1 cellular context compared by ENCODE assay signal in the genomic region with DNA sequence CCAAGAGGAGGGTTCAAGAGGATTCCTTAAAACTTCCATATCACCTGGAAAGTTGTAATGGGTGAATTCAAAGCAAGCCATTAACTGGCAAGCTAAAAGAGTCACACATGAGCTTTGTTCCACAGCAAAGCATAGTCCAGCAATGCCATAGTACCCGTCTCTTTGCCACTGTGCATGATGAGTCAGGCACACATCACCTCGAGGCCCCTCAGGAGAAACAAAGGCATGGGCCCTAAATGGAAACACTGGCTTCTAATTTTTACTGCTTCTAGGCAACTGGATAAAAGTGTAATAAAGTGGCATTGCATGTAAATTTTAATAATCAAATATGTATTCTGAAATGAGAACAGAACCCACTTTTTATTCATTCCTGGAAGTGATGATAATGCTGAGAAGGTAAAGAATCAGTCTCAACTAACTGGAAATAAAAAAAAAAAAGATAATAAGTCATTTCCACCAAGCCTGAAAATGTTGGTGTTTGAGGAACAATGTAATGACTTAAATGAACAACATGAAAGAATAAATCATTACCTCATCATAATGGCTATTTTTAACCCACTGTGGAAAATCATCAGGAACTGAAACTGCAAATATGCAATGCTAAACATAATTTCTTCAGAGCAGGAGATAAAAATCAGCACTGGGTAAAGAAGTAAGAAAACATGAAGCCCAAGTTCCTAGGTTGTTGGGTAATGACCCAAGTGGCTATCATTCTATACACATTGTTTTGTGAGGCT.
TF ChIP-seq lines count a peak whose summit lies in the region.

No MANE protein-coding gene starts in this region.

TF ChIP-seq in GM12878, 131 proteins besides CTCF, POLR2A, EP300 and RAD21 (continued from another document and continues in another):
- TF ChIP-seq, protein P1, sequence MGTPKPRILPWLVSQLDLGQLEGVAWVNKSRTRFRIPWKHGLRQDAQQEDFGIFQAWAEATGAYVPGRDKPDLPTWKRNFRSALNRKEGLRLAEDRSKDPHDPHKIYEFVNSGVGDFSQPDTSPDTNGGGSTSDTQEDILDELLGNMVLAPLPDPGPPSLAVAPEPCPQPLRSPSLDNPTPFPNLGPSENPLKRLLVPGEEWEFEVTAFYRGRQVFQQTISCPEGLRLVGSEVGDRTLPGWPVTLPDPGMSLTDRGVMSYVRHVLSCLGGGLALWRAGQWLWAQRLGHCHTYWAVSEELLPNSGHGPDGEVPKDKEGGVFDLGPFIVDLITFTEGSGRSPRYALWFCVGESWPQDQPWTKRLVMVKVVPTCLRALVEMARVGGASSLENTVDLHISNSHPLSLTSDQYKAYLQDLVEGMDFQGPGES (IDR thresholded peaks at IDR 0.05), result no peak
- TF ChIP-seq IRF4 (IDR thresholded peaks at IDR 0.05; ENCODE audit: low read depth, low read length), result no peak
- TF ChIP-seq TCF12 (IDR thresholded peaks at IDR 0.05; ENCODE audit: low read depth, low read length), result no peak
- TF ChIP-seq, protein P2, sequence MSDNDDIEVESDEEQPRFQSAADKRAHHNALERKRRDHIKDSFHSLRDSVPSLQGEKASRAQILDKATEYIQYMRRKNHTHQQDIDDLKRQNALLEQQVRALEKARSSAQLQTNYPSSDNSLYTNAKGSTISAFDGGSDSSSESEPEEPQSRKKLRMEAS (IDR thresholded peaks at IDR 0.05; ENCODE audit: low read depth, low read length), result no peak
- no peak for TF ChIP-seq MXI1 (IDR thresholded peaks at IDR 0.05; ENCODE audit: low read depth, low read length)
- TF ChIP-seq, protein P3, sequence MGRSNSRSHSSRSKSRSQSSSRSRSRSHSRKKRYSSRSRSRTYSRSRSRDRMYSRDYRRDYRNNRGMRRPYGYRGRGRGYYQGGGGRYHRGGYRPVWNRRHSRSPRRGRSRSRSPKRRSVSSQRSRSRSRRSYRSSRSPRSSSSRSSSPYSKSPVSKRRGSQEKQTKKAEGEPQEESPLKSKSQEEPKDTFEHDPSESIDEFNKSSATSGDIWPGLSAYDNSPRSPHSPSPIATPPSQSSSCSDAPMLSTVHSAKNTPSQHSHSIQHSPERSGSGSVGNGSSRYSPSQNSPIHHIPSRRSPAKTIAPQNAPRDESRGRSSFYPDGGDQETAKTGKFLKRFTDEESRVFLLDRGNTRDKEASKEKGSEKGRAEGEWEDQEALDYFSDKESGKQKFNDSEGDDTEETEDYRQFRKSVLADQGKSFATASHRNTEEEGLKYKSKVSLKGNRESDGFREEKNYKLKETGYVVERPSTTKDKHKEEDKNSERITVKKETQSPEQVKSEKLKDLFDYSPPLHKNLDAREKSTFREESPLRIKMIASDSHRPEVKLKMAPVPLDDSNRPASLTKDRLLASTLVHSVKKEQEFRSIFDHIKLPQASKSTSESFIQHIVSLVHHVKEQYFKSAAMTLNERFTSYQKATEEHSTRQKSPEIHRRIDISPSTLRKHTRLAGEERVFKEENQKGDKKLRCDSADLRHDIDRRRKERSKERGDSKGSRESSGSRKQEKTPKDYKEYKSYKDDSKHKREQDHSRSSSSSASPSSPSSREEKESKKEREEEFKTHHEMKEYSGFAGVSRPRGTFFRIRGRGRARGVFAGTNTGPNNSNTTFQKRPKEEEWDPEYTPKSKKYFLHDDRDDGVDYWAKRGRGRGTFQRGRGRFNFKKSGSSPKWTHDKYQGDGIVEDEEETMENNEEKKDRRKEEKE (IDR thresholded peaks at IDR 0.05), result no peak
- TF ChIP-seq GATAD2B (conservative IDR thresholded peaks at IDR 0.05; ENCODE audit: low read depth), result no peak
- no peak for TF ChIP-seq TBL1XR1 (IDR thresholded peaks at IDR 0.05; ENCODE audit: low read depth, low read length)
- 0 out of 2 replicates have a peak, but pooled peaks have one; percentile 32 for TF ChIP-seq BCL11A (IDR thresholded peaks at IDR 0.05; ENCODE audit: low read depth, low read length)
- no peak for TF ChIP-seq CHD2 (IDR thresholded peaks at IDR 0.05; ENCODE audit: borderline replicate concordance, low read depth, low read length)
- TF ChIP-seq BHLHE40 (IDR thresholded peaks at IDR 0.05; ENCODE audit: borderline replicate concordance in 1 of 2, low read depth in 2 of 2, low read length in 1 of 2), result no peak
- TF ChIP-seq RB1 (IDR thresholded peaks at IDR 0.05; ENCODE audit: borderline replicate concordance), result no peak
- TF ChIP-seq WRNIP1 (IDR thresholded peaks at IDR 0.05; ENCODE audit: borderline replicate concordance, low read depth, low read length), result no peak
- TF ChIP-seq, protein P4, sequence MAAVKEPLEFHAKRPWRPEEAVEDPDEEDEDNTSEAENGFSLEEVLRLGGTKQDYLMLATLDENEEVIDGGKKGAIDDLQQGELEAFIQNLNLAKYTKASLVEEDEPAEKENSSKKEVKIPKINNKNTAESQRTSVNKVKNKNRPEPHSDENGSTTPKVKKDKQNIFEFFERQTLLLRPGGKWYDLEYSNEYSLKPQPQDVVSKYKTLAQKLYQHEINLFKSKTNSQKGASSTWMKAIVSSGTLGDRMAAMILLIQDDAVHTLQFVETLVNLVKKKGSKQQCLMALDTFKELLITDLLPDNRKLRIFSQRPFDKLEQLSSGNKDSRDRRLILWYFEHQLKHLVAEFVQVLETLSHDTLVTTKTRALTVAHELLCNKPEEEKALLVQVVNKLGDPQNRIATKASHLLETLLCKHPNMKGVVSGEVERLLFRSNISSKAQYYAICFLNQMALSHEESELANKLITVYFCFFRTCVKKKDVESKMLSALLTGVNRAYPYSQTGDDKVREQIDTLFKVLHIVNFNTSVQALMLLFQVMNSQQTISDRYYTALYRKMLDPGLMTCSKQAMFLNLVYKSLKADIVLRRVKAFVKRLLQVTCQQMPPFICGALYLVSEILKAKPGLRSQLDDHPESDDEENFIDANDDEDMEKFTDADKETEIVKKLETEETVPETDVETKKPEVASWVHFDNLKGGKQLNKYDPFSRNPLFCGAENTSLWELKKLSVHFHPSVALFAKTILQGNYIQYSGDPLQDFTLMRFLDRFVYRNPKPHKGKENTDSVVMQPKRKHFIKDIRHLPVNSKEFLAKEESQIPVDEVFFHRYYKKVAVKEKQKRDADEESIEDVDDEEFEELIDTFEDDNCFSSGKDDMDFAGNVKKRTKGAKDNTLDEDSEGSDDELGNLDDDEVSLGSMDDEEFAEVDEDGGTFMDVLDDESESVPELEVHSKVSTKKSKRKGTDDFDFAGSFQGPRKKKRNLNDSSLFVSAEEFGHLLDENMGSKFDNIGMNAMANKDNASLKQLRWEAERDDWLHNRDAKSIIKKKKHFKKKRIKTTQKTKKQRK (IDR thresholded peaks at IDR 0.05; ENCODE audit: low read depth, low read length), result no peak
- TF ChIP-seq ZNF207 (IDR thresholded peaks at IDR 0.05; ENCODE audit: borderline replicate concordance), result no peak
- no peak for TF ChIP-seq ZSCAN29 (IDR thresholded peaks at IDR 0.05)
- TF ChIP-seq, protein P5, sequence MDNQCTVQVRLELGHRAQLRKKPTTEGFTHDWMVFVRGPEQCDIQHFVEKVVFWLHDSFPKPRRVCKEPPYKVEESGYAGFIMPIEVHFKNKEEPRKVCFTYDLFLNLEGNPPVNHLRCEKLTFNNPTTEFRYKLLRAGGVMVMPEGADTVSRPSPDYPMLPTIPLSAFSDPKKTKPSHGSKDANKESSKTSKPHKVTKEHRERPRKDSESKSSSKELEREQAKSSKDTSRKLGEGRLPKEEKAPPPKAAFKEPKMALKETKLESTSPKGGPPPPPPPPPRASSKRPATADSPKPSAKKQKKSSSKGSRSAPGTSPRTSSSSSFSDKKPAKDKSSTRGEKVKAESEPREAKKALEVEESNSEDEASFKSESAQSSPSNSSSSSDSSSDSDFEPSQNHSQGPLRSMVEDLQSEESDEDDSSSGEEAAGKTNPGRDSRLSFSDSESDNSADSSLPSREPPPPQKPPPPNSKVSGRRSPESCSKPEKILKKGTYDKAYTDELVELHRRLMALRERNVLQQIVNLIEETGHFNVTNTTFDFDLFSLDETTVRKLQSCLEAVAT (IDR thresholded peaks at IDR 0.05), result no peak
- peak; percentile 62; the same call in 1 of the 2 replicates for TF ChIP-seq JUNB (IDR thresholded peaks at IDR 0.05)
- TF ChIP-seq CBX3 (IDR thresholded peaks at IDR 0.05; ENCODE audit: borderline replicate concordance, low read depth), result no peak
- TF ChIP-seq MEF2B (IDR thresholded peaks at IDR 0.05; ENCODE audit: partially characterized antibody, poor library complexity, severe bottlenecking), result peak; percentile 78
- TF ChIP-seq, protein P6, sequence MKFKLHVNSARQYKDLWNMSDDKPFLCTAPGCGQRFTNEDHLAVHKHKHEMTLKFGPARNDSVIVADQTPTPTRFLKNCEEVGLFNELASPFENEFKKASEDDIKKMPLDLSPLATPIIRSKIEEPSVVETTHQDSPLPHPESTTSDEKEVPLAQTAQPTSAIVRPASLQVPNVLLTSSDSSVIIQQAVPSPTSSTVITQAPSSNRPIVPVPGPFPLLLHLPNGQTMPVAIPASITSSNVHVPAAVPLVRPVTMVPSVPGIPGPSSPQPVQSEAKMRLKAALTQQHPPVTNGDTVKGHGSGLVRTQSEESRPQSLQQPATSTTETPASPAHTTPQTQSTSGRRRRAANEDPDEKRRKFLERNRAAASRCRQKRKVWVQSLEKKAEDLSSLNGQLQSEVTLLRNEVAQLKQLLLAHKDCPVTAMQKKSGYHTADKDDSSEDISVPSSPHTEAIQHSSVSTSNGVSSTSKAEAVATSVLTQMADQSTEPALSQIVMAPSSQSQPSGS (IDR thresholded peaks at IDR 0.05; ENCODE audit: low read length), result peak; percentile 95
- no peak for TF ChIP-seq SMAD1 (IDR thresholded peaks at IDR 0.05; ENCODE audit: low read depth, partially characterized antibody)
- TF ChIP-seq, protein P7, sequence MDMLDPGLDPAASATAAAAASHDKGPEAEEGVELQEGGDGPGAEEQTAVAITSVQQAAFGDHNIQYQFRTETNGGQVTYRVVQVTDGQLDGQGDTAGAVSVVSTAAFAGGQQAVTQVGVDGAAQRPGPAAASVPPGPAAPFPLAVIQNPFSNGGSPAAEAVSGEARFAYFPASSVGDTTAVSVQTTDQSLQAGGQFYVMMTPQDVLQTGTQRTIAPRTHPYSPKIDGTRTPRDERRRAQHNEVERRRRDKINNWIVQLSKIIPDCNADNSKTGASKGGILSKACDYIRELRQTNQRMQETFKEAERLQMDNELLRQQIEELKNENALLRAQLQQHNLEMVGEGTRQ (IDR thresholded peaks at IDR 0.05; ENCODE audit: borderline replicate concordance, low read depth, low read length), result no peak
- TF ChIP-seq, protein P8, sequence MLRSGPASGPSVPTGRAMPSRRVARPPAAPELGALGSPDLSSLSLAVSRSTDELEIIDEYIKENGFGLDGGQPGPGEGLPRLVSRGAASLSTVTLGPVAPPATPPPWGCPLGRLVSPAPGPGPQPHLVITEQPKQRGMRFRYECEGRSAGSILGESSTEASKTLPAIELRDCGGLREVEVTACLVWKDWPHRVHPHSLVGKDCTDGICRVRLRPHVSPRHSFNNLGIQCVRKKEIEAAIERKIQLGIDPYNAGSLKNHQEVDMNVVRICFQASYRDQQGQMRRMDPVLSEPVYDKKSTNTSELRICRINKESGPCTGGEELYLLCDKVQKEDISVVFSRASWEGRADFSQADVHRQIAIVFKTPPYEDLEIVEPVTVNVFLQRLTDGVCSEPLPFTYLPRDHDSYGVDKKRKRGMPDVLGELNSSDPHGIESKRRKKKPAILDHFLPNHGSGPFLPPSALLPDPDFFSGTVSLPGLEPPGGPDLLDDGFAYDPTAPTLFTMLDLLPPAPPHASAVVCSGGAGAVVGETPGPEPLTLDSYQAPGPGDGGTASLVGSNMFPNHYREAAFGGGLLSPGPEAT (IDR thresholded peaks at IDR 0.05; ENCODE audit: low read depth), result peak; percentile 43; the same call in 1 of the 2 replicates
- no peak for TF ChIP-seq SUPT20H (IDR thresholded peaks at IDR 0.05; ENCODE audit: borderline replicate concordance, control insufficient read depth, low read depth, low read length)
- TF ChIP-seq, protein P9, sequence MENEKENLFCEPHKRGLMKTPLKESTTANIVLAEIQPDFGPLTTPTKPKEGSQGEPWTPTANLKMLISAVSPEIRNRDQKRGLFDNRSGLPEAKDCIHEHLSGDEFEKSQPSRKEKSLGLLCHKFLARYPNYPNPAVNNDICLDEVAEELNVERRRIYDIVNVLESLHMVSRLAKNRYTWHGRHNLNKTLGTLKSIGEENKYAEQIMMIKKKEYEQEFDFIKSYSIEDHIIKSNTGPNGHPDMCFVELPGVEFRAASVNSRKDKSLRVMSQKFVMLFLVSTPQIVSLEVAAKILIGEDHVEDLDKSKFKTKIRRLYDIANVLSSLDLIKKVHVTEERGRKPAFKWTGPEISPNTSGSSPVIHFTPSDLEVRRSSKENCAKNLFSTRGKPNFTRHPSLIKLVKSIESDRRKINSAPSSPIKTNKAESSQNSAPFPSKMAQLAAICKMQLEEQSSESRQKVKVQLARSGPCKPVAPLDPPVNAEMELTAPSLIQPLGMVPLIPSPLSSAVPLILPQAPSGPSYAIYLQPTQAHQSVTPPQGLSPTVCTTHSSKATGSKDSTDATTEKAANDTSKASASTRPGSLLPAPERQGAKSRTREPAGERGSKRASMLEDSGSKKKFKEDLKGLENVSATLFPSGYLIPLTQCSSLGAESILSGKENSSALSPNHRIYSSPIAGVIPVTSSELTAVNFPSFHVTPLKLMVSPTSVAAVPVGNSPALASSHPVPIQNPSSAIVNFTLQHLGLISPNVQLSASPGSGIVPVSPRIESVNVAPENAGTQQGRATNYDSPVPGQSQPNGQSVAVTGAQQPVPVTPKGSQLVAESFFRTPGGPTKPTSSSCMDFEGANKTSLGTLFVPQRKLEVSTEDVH (IDR thresholded peaks at IDR 0.05; ENCODE audit: low read depth, partially characterized antibody), result no peak
- TF ChIP-seq ZNF622 (IDR thresholded peaks at IDR 0.05), result no peak
- TF ChIP-seq, protein P10, sequence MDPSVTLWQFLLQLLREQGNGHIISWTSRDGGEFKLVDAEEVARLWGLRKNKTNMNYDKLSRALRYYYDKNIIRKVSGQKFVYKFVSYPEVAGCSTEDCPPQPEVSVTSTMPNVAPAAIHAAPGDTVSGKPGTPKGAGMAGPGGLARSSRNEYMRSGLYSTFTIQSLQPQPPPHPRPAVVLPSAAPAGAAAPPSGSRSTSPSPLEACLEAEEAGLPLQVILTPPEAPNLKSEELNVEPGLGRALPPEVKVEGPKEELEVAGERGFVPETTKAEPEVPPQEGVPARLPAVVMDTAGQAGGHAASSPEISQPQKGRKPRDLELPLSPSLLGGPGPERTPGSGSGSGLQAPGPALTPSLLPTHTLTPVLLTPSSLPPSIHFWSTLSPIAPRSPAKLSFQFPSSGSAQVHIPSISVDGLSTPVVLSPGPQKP (IDR thresholded peaks at IDR 0.05; ENCODE audit: low read depth, low read length), result no peak
- no peak for TF ChIP-seq SRF (IDR thresholded peaks at IDR 0.05; ENCODE audit: low read depth in 2 of 2, low read length in 2 of 2)
- TF ChIP-seq RUNX3 (IDR thresholded peaks at IDR 0.05; ENCODE audit: low read length), result peak; percentile 54; the same call in 1 of the 2 replicates
- no peak for TF ChIP-seq RBBP5 (conservative IDR thresholded peaks at IDR 0.05)
- 0 out of 2 replicates have a peak, but pooled peaks have one; percentile 25 for TF ChIP-seq ZNF217 (IDR thresholded peaks at IDR 0.05)
- no peak for TF ChIP-seq ASH2L (IDR thresholded peaks at IDR 0.05; ENCODE audit: borderline replicate concordance, low read depth)
- 0 out of 2 replicates have a peak, but pooled peaks have one; percentile 23 for TF ChIP-seq ZNF24 (IDR thresholded peaks at IDR 0.05)
- TF ChIP-seq ZNF384 (IDR thresholded peaks at IDR 0.05; ENCODE audit: borderline replicate concordance, low read depth, low read length), result peak; percentile 41; the same call in 1 of the 2 replicates
- no peak for TF ChIP-seq ESRRA (IDR thresholded peaks at IDR 0.05; ENCODE audit: low read length)
